Comparison of ENCODE assay signal across 2 cellular contexts in the genomic region with DNA sequence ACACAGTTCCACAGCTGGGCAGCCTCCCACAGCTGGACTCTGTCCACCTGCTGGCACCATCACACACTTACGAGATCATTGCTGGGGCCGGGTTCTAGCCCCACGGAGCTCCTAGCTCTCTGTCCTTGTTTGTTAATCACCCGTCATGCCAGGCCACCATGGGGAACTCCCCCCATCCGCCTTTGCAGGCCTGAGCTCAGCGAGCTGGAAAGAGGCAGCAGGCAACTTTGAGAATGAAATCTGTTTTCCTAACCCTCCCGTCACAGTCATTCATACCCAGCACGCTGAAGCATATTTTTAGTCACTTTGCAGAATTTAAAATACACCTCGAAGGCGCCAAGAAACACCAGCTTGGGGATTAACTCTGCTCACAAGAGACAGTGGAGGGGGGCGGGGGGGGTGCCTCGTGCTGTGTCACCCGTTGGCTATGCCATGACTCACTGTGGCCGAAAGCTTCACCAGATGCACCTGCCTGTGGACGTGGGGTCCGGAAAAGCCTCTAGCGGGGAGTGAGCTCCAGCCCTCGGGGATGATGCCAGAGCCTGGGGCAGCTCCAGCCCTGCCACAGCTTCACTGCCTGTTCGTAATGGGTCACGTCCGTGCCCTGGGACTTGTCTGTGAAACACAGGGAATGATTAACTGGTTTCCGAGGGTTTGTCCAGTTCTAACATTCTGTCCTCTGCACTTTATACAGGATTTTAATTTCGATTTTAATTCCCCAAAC.
TF ChIP-seq lines count a peak whose summit lies in the region.

No MANE protein-coding gene starts in this region.

TF ChIP-seq in liver, 16 proteins besides CTCF, POLR2A, EP300 and RAD21 (continued from another document):
- TF ChIP-seq YY1 (IDR thresholded peaks at IDR 0.05): no peak
- peak; percentile 56 for TF ChIP-seq TAF1 (conservative IDR thresholded peaks at IDR 0.05)
- no peak for TF ChIP-seq NR2F2 (IDR thresholded peaks at IDR 0.05)
- TF ChIP-seq, protein P1, sequence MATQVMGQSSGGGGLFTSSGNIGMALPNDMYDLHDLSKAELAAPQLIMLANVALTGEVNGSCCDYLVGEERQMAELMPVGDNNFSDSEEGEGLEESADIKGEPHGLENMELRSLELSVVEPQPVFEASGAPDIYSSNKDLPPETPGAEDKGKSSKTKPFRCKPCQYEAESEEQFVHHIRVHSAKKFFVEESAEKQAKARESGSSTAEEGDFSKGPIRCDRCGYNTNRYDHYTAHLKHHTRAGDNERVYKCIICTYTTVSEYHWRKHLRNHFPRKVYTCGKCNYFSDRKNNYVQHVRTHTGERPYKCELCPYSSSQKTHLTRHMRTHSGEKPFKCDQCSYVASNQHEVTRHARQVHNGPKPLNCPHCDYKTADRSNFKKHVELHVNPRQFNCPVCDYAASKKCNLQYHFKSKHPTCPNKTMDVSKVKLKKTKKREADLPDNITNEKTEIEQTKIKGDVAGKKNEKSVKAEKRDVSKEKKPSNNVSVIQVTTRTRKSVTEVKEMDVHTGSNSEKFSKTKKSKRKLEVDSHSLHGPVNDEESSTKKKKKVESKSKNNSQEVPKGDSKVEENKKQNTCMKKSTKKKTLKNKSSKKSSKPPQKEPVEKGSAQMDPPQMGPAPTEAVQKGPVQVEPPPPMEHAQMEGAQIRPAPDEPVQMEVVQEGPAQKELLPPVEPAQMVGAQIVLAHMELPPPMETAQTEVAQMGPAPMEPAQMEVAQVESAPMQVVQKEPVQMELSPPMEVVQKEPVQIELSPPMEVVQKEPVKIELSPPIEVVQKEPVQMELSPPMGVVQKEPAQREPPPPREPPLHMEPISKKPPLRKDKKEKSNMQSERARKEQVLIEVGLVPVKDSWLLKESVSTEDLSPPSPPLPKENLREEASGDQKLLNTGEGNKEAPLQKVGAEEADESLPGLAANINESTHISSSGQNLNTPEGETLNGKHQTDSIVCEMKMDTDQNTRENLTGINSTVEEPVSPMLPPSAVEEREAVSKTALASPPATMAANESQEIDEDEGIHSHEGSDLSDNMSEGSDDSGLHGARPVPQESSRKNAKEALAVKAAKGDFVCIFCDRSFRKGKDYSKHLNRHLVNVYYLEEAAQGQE (IDR thresholded peaks at IDR 0.05): peak; percentile 59
- TF ChIP-seq SP1 (IDR thresholded peaks at IDR 0.05): peak; percentile 95
- TF ChIP-seq, protein P2, sequence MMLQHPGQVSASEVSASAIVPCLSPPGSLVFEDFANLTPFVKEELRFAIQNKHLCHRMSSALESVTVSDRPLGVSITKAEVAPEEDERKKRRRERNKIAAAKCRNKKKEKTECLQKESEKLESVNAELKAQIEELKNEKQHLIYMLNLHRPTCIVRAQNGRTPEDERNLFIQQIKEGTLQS (IDR thresholded peaks at IDR 0.05): no peak
- TF ChIP-seq HNF4A (conservative IDR thresholded peaks at IDR 0.05): peak; percentile 59 to 61

TF ChIP-seq in HepG2, 621 proteins besides CTCF, POLR2A, EP300 and RAD21 (continued from another document and continues in another):
- TF ChIP-seq, protein P3, sequence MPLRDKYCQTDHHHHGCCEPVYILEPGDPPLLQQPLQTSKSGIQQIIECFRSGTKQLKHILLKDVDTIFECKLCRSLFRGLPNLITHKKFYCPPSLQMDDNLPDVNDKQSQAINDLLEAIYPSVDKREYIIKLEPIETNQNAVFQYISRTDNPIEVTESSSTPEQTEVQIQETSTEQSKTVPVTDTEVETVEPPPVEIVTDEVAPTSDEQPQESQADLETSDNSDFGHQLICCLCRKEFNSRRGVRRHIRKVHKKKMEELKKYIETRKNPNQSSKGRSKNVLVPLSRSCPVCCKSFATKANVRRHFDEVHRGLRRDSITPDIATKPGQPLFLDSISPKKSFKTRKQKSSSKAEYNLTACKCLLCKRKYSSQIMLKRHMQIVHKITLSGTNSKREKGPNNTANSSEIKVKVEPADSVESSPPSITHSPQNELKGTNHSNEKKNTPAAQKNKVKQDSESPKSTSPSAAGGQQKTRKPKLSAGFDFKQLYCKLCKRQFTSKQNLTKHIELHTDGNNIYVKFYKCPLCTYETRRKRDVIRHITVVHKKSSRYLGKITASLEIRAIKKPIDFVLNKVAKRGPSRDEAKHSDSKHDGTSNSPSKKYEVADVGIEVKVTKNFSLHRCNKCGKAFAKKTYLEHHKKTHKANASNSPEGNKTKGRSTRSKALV (CRISPR knock-in tag; IDR thresholded peaks at IDR 0.05): no peak
- TF ChIP-seq PRPF4 (IDR thresholded peaks at IDR 0.05; ENCODE audit: low read depth, low read length, poor library complexity, severe bottlenecking) (no peak), ZNF460 (CRISPR knock-in tag; IDR thresholded peaks at IDR 0.05; ENCODE audit: borderline replicate concordance) (no peak), FOXO1 (CRISPR knock-in tag; IDR thresholded peaks at IDR 0.05) (no peak), NFYB (CRISPR knock-in tag; IDR thresholded peaks at IDR 0.05) (no peak), RBM39 (IDR thresholded peaks at IDR 0.05; ENCODE audit: low read depth, low read length, poor library complexity, severe bottlenecking) (no peak), RBM22 (optimal IDR thresholded peaks at IDR 0.05; ENCODE audit: low read length) (no peak), SOX13 (IDR thresholded peaks at IDR 0.05) (no peak), SOX13 (CRISPR knock-in tag; conservative IDR thresholded peaks at IDR 0.05 in 1 of 2, IDR thresholded peaks at IDR 0.05 in 1 of 2) (no peak), BRCA1 (CRISPR knock-in tag; IDR thresholded peaks at IDR 0.05) (no peak)
- TF ChIP-seq, protein P4, sequence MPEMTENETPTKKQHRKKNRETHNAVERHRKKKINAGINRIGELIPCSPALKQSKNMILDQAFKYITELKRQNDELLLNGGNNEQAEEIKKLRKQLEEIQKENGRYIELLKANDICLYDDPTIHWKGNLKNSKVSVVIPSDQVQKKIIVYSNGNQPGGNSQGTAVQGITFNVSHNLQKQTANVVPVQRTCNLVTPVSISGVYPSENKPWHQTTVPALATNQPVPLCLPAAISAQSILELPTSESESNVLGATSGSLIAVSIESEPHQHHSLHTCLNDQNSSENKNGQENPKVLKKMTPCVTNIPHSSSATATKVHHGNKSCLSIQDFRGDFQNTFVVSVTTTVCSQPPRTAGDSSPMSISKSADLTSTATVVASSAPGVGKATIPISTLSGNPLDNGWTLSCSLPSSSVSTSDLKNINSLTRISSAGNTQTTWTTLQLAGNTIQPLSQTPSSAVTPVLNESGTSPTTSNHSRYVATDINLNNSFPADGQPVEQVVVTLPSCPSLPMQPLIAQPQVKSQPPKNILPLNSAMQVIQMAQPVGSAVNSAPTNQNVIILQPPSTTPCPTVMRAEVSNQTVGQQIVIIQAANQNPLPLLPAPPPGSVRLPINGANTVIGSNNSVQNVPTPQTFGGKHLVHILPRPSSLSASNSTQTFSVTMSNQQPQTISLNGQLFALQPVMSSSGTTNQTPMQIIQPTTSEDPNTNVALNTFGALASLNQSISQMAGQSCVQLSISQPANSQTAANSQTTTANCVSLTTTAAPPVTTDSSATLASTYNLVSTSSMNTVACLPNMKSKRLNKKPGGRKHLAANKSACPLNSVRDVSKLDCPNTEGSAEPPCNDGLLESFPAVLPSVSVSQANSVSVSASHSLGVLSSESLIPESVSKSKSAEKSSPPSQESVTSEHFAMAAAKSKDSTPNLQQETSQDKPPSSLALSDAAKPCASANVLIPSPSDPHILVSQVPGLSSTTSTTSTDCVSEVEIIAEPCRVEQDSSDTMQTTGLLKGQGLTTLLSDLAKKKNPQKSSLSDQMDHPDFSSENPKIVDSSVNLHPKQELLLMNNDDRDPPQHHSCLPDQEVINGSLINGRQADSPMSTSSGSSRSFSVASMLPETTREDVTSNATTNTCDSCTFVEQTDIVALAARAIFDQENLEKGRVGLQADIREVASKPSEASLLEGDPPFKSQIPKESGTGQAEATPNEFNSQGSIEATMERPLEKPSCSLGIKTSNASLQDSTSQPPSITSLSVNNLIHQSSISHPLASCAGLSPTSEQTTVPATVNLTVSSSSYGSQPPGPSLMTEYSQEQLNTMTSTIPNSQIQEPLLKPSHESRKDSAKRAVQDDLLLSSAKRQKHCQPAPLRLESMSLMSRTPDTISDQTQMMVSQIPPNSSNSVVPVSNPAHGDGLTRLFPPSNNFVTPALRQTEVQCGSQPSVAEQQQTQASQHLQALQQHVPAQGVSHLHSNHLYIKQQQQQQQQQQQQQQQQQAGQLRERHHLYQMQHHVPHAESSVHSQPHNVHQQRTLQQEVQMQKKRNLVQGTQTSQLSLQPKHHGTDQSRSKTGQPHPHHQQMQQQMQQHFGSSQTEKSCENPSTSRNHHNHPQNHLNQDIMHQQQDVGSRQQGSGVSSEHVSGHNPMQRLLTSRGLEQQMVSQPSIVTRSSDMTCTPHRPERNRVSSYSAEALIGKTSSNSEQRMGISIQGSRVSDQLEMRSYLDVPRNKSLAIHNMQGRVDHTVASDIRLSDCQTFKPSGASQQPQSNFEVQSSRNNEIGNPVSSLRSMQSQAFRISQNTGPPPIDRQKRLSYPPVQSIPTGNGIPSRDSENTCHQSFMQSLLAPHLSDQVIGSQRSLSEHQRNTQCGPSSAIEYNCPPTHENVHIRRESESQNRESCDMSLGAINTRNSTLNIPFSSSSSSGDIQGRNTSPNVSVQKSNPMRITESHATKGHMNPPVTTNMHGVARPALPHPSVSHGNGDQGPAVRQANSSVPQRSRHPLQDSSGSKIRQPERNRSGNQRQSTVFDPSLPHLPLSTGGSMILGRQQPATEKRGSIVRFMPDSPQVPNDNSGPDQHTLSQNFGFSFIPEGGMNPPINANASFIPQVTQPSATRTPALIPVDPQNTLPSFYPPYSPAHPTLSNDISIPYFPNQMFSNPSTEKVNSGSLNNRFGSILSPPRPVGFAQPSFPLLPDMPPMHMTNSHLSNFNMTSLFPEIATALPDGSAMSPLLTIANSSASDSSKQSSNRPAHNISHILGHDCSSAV (CRISPR knock-in tag; IDR thresholded peaks at IDR 0.05; ENCODE audit: borderline replicate concordance): no peak
- TF ChIP-seq, protein P5, sequence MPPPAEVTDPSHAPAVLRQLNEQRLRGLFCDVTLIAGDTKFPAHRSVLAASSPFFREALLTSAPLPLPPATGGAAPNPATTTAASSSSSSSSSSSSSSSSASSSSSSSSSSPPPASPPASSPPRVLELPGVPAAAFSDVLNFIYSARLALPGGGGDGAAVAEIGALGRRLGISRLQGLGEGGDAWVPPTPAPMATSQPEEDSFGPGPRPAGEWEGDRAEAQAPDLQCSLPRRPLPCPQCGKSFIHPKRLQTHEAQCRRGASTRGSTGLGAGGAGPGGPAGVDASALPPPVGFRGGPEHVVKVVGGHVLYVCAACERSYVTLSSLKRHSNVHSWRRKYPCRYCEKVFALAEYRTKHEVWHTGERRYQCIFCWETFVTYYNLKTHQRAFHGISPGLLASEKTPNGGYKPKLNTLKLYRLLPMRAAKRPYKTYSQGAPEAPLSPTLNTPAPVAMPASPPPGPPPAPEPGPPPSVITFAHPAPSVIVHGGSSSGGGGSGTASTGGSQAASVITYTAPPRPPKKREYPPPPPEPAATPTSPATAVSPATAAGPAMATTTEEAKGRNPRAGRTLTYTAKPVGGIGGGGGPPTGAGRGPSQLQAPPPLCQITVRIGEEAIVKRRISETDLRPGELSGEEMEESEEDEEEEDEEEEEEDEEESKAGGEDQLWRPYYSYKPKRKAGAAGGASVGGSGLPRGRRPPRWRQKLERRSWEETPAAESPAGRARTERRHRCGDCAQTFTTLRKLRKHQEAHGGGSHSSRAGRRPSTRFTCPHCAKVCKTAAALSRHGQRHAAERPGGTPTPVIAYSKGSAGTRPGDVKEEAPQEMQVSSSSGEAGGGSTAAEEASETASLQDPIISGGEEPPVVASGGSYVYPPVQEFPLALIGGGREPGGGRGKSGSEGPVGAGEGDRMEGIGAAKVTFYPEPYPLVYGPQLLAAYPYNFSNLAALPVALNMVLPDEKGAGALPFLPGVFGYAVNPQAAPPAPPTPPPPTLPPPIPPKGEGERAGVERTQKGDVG (CRISPR knock-in tag; IDR thresholded peaks at IDR 0.05; ENCODE audit: borderline replicate concordance): no peak
- TF ChIP-seq, protein P6, sequence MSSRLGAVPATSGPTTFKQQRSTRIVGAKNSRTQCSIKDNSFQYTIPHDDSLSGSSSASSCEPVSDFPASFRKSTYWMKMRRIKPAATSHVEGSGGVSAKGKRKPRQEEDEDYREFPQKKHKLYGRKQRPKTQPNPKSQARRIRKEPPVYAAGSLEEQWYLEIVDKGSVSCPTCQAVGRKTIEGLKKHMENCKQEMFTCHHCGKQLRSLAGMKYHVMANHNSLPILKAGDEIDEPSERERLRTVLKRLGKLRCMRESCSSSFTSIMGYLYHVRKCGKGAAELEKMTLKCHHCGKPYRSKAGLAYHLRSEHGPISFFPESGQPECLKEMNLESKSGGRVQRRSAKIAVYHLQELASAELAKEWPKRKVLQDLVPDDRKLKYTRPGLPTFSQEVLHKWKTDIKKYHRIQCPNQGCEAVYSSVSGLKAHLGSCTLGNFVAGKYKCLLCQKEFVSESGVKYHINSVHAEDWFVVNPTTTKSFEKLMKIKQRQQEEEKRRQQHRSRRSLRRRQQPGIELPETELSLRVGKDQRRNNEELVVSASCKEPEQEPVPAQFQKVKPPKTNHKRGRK (CRISPR knock-in tag; IDR thresholded peaks at IDR 0.05): no peak
- TF ChIP-seq, protein P7, sequence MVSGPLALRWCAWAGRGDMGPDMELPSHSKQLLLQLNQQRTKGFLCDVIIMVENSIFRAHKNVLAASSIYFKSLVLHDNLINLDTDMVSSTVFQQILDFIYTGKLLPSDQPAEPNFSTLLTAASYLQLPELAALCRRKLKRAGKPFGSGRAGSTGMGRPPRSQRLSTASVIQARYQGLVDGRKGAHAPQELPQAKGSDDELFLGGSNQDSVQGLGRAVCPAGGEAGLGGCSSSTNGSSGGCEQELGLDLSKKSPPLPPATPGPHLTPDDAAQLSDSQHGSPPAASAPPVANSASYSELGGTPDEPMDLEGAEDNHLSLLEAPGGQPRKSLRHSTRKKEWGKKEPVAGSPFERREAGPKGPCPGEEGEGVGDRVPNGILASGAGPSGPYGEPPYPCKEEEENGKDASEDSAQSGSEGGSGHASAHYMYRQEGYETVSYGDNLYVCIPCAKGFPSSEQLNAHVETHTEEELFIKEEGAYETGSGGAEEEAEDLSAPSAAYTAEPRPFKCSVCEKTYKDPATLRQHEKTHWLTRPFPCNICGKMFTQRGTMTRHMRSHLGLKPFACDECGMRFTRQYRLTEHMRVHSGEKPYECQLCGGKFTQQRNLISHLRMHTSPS (CRISPR knock-in tag; IDR thresholded peaks at IDR 0.05; ENCODE audit: low read depth): no peak
- TF ChIP-seq, protein P8, sequence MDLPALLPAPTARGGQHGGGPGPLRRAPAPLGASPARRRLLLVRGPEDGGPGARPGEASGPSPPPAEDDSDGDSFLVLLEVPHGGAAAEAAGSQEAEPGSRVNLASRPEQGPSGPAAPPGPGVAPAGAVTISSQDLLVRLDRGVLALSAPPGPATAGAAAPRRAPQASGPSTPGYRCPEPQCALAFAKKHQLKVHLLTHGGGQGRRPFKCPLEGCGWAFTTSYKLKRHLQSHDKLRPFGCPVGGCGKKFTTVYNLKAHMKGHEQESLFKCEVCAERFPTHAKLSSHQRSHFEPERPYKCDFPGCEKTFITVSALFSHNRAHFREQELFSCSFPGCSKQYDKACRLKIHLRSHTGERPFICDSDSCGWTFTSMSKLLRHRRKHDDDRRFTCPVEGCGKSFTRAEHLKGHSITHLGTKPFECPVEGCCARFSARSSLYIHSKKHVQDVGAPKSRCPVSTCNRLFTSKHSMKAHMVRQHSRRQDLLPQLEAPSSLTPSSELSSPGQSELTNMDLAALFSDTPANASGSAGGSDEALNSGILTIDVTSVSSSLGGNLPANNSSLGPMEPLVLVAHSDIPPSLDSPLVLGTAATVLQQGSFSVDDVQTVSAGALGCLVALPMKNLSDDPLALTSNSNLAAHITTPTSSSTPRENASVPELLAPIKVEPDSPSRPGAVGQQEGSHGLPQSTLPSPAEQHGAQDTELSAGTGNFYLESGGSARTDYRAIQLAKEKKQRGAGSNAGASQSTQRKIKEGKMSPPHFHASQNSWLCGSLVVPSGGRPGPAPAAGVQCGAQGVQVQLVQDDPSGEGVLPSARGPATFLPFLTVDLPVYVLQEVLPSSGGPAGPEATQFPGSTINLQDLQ (CRISPR knock-in tag; IDR thresholded peaks at IDR 0.05): no peak
